In the genomic region with DNA sequence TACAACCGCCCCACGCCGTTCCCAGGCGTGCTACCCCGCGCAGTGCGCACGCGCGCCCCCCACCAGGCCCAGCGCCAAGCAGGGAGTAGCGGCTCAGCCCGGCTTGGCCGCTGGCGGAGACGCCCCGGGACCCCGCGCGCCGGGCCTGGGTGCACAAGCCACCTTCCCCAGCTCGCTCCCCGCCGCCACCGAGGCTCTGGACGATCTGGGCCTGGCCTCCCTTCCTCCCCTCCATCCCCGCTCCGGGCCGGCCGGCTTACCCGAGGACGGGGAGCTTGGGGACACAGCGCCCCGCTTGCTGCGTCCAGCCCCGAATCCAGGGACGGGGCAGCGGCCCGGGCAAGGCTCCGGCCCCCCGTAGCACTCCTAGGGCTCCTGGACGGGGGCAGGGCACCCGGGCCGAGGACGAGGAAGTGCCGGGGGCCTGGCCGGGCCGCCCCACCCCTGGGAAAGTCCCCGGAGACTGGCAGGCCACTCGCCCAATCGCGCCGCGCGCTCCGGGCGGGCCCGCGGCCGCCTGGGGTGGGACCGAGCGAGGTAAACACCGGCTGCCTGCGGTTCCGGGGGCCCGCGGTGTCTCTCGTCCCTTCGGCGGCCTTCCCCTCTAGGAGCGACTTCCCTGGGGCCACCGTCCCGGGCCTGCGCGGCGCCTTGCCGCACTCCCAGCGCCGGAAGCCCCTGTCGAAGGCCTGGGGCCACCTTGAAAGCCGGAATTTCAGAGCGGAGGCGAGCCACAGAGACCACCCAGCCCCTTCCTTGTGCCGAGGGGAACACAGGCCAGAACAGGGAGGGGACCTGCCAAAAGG, we compare ENCODE assay signal across 8 cellular contexts. TPM values are rescaled to one million over a fixed set of nuclear protein-coding genes. Genes with fewer than 3 reads are reported as not detected.
DNase-seq lines count a peak whose midpoint lies in the region; ATAC-seq, FAIRE-seq and TF ChIP-seq lines count a peak whose summit lies in the region.

A gene with protein sequence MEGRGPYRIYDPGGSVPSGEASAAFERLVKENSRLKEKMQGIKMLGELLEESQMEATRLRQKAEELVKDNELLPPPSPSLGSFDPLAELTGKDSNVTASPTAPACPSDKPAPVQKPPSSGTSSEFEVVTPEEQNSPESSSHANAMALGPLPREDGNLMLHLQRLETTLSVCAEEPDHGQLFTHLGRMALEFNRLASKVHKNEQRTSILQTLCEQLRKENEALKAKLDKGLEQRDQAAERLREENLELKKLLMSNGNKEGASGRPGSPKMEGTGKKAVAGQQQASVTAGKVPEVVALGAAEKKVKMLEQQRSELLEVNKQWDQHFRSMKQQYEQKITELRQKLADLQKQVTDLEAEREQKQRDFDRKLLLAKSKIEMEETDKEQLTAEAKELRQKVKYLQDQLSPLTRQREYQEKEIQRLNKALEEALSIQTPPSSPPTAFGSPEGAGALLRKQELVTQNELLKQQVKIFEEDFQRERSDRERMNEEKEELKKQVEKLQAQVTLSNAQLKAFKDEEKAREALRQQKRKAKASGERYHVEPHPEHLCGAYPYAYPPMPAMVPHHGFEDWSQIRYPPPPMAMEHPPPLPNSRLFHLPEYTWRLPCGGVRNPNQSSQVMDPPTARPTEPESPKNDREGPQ (minus strand): TSS at position 415 of the 806 bp plus-strand sequence. CDS start 15,939 bp downstream, outside the sequence.

- FAIRE-seq in small intestine (lab: Jason Lieb, UNC), result no peak

- peaks cover 47% of the 10 kb centered on the region for H3K79me2 ChIP-seq in ACC112 (ENCODE audit: control insufficient read depth, insufficient read depth, low read length, unreplicated experiment)

- no peak for TF ChIP-seq CTCF in WERI-Rb-1 (IDR thresholded peaks at IDR 0.05; ENCODE audit: low read depth, low read length)
- TF ChIP-seq CTCF in breast epithelium (IDR thresholded peaks at IDR 0.05), result no peak

- H3K27me3 ChIP-seq in ACC112 (ENCODE audit: insufficient read depth, low read length), result no peaks in the 10 kb centered on the region
- no peaks in the 10 kb centered on the region for H3K27me3 ChIP-seq in WERI-Rb-1 (ENCODE audit: insufficient read depth, low read depth, severe bottlenecking)
- no peaks in the 10 kb centered on the region for H3K27me3 ChIP-seq in breast epithelium
- no peaks in the 10 kb centered on the region for H3K27me3 ChIP-seq in small intestine (ENCODE audit: control insufficient read depth in 2 of 2, insufficient read depth in 2 of 2, low read length in 2 of 2)

- DNase-seq in NCI-H2171 treated with DMSO at 0.1 percent for 48 hours (lab: John Stamatoyannopoulos, UW) (peak; percentile 49), WERI-Rb-1 (peak; percentile 92), breast epithelium (ENCODE audit: low spot score in 2 of 2) (peak; percentile 88), iPS-NIHi11 (ENCODE audit: low spot score) (peak; percentile 94), small intestine (peak; percentile 95)

- H3K4me1 ChIP-seq in ACC112 (ENCODE audit: control insufficient read depth, insufficient read depth, low read length, unreplicated experiment) (peaks cover 67% of the 10 kb centered on the region), breast epithelium (peaks cover 0 to 29% of the 10 kb centered on the region in 2 donors), small intestine (ENCODE audit: control insufficient read depth in 2 of 2, insufficient read depth in 1 of 2, low read depth in 1 of 2, low read length in 1 of 2) (peaks cover 23 to 31% of the 10 kb centered on the region in 2 donors)

- H3K4me3 ChIP-seq in ACC112 (ENCODE audit: low read depth, low read length) (peak within 1 kb of the TSS; percentile 93), WERI-Rb-1 (ENCODE audit: low read depth, low read length) (peak within 1 kb of the TSS; percentile 69), breast epithelium (peak within 1 kb of the TSS; percentile 71 to 96 (median 90)), small intestine (ENCODE audit: low read depth in 1 of 2, low read length in 2 of 2) (peak within 1 kb of the TSS; percentile 75 to 81)

- H3K36me3 ChIP-seq in ACC112 (ENCODE audit: insufficient read depth, low read length), result peaks cover 12% of the 10 kb centered on the region; the same call in 1 of the 2 replicates
- H3K36me3 ChIP-seq in WERI-Rb-1, result 0 out of 2 replicates have a peak, but pooled peaks cover 2% of the 10 kb centered on the region
- no peaks in the 10 kb centered on the region for H3K36me3 ChIP-seq in breast epithelium
- H3K36me3 ChIP-seq in small intestine (ENCODE audit: control insufficient read depth in 2 of 2, insufficient read depth in 2 of 2, low read length in 2 of 2), result no peaks in the 10 kb centered on the region

- TF ChIP-seq POLR2A in GM18526 (IDR thresholded peaks at IDR 0.05; ENCODE audit: extremely low read depth, insufficient read length) (peak; percentile 67), breast epithelium (IDR thresholded peaks at IDR 0.05) (peak; percentile 82)

- H3K9me3 ChIP-seq in WERI-Rb-1 (ENCODE audit: severe bottlenecking), result no peaks in the 10 kb centered on the region
- H3K9me3 ChIP-seq in breast epithelium, result no peaks in the 10 kb centered on the region
- H3K9me3 ChIP-seq in small intestine (ENCODE audit: control insufficient read depth, low read depth), result no peaks in the 10 kb centered on the region

- peak; percentile 35 for ATAC-seq in HG03060 (IDR thresholded peaks at IDR 0.05; ENCODE audit: low read depth, unreplicated experiment)

- intact Hi-C loops in breast epithelium (cut with DNase I; ENCODE audit: low total_unique reads), result loop anchor here (2.0 kb wide), 1 partner anchor 32 kb away; no protein-coding TSS in a partner anchor

- no peak within 1 kb of the TSS for H2AFZ ChIP-seq in ACC112 (ENCODE audit: low read length, unreplicated experiment)

- H3K27ac ChIP-seq in ACC112 (ENCODE audit: low read depth, low read length) (peak within 1 kb of the TSS; percentile 94), WERI-Rb-1 (peak within 1 kb of the TSS; percentile 96), breast epithelium (peak within 1 kb of the TSS; percentile 99), small intestine (ENCODE audit: low read depth in 1 of 2, low read length in 1 of 2) (peak within 1 kb of the TSS; percentile 99)

- 0% methylated on average over 51 to 84 of the region's 84 CpGs for WGBS in small intestine, 3 donors

RNA-seq across cellular contexts. Expression of the gene that starts here (rescaled TPM):
- 100 to 1,000 TPM in 1 of 3 donors, 10 to 100 TPM in 2; 65.3 to 221 (median 91.8) TPM for total RNA-seq in breast epithelium
- polyA plus RNA-seq in small intestine, result 100 to 1,000 TPM in 2 of 3 donors, 10 to 100 TPM in 1; 97.5 to 190 (median 164) TPM

Comparison
In these comparisons a context has a peak if more than half of its experiments do, and no peak if none do; other contexts are left out.
1. Peak in every context shown above with its lines: DNase-seq, ATAC-seq, H3K4me3 ChIP-seq and H3K27ac ChIP-seq.